8 cellular contexts compared by ENCODE assay signal in the genomic region with DNA sequence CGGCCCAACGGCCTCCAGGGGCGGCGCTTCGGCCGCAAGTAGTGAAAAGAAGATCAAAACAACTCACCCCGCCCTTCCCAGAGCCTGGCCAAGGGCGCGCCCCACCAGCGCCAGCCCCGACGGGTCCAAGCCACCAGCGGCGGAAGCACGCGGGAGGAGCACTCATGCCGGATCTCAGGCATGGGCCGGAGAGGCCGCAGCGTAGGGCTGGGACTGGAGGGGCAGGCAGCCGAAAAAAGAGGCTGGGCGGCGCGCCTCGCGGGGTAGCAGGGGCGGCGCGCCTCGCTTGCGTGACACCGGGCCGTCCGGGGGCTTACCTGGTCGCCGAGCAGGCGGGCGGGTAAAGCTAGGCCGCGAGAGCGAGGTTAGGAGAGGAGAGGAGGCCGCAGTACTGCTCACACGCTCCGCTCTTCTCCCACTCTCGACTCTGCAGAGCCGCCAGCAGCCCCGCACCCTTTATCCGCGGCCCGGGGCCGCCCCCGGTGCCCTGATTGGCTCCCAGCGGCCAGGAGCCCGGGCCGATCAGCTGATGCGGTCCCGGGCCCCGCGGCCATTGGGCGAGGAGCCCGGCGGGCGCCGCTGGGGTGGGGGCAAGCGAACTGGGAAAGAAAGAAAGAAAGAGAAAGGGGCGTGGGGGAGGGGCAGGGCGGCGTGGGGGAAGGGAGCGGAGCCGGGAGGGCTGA. TPM values are rescaled to one million over a fixed set of nuclear protein-coding genes. Genes with fewer than 3 reads are reported as not detected.
A peak's percentile ranks its signal among the peaks of the same experiment; 100 is the strongest.
DNase-seq lines count a peak whose midpoint lies in the region; ATAC-seq and TF ChIP-seq lines count a peak whose summit lies in the region.

Gene GLUL, minus strand, starts transcription at position 429 of the 683 bp plus-strand sequence. CDS start 3,053 bp downstream, outside the sequence.

- peak; percentile 72 to 99 for TF ChIP-seq POLR2A in vagina (IDR thresholded peaks at IDR 0.05)

- WGBS in psoas muscle, 3 donors: 0 to 1% (median 1%) methylated on average over 45 to 70 of the region's 70 CpGs

- DNase-seq in NCI-H1417 (lab: John Stamatoyannopoulos, UW) (peak; percentile 97 to 99 (median 98)), T-helper 1 cell (peak; percentile 33 to 86 (median 43)), right atrium auricular region (ENCODE audit: low spot score) (peak; percentile 95), psoas muscle (peak; percentile 96 to 97), vagina (ENCODE audit: extremely low spot score in 2 of 2) (peak in 1 of 2 donors; percentile 97)

- ATAC-seq in HG02763 (IDR thresholded peaks at IDR 0.05; ENCODE audit: unreplicated experiment) (peak; percentile 66), psoas muscle (peak; percentile 84 to 93 (median 87))

- H3K36me3 ChIP-seq in right atrium auricular region: peaks cover 23% of the 10 kb centered on the region
- peaks cover 9 to 26% of the 10 kb centered on the region in 2 donors for H3K36me3 ChIP-seq in psoas muscle (ENCODE audit: insufficient read depth in 1 of 2, low read depth in 1 of 2)
- peaks cover 0 to 44% of the 10 kb centered on the region in 2 donors for H3K36me3 ChIP-seq in vagina

- H3K27me3 ChIP-seq in right atrium auricular region (no peaks in the 10 kb centered on the region), psoas muscle (ENCODE audit: insufficient read depth in 3 of 3, low read length in 2 of 3) (no peaks in the 10 kb centered on the region), vagina (no peaks in the 10 kb centered on the region)

- H3K4me3 ChIP-seq in GM12875 (ENCODE audit: low read depth, low read length) (peak within 1 kb of the TSS; percentile 78), right atrium auricular region (peak within 1 kb of the TSS; percentile 76 to 87), psoas muscle (peak within 1 kb of the TSS; percentile 96), vagina (peak within 1 kb of the TSS; percentile 81 to 88)

- H3K27ac ChIP-seq in angular gyrus (ENCODE audit: low read depth, low read length) (peak within 1 kb of the TSS; percentile 94), right atrium auricular region (peak within 1 kb of the TSS; percentile 98 to 99), psoas muscle (peak within 1 kb of the TSS; percentile 98), vagina (peak within 1 kb of the TSS; percentile 97)

- TF ChIP-seq CTCF in GM12875 (IDR thresholded peaks at IDR 0.05; ENCODE audit: borderline replicate concordance, insufficient read depth, low read depth, low read length) (0 out of 2 replicates have a peak, but pooled peaks have one; percentile 28), right atrium auricular region (IDR thresholded peaks at IDR 0.05) (peak in 1 of 2 donors; percentile 33), psoas muscle (IDR thresholded peaks at IDR 0.05) (peak; percentile 26), vagina (IDR thresholded peaks at IDR 0.05) (no peak)

- H3K4me1 ChIP-seq in right atrium auricular region: peaks cover 0 to 38% of the 10 kb centered on the region in 2 donors
- H3K4me1 ChIP-seq in psoas muscle: peaks cover 40% of the 10 kb centered on the region
- H3K4me1 ChIP-seq in vagina: peaks cover 41% of the 10 kb centered on the region

- H3K9me3 ChIP-seq in right atrium auricular region (no peaks in the 10 kb centered on the region), psoas muscle (no peaks in the 10 kb centered on the region), vagina (no peaks in the 10 kb centered on the region)

- intact Hi-C loops in psoas muscle (cut with DNase I): loop anchor here (2.0 to 5.0 kb wide), 2 partner anchors 41 to 99 kb away; no protein-coding TSS in a partner anchor
- intact Hi-C loops in vagina (cut with DNase I): loop anchor here (1.0 to 10.0 kb wide), 3 partner anchors 97 to 247 kb away; no protein-coding TSS in a partner anchor

RNA-seq across cellular contexts. Expression of gene GLUL, which starts in this region (rescaled TPM):
- total RNA-seq in right atrium auricular region: 100 to 1,000 TPM; 381 to 632 TPM
- total RNA-seq in psoas muscle: 1,000 to 10,000 TPM; 1,167 to 6,689 (median 3,344) TPM
- 1,000 to 10,000 TPM; 1,157 to 3,633 (median 2,051) TPM for polyA plus RNA-seq in psoas muscle
- total RNA-seq in vagina: 2,462 TPM

Comparison
In these comparisons a context has a peak if more than half of its experiments do, and no peak if none do; other contexts are left out.
1. CTCF ChIP-seq: peak in GM12875 (single experiment) and psoas muscle (single experiment); none in vagina (0 of 3).
2. Peak in every context shown above with its lines, with median percentiles within 50 percentile points of each other: H3K4me3 ChIP-seq and H3K27ac ChIP-seq.